In the genomic region with DNA sequence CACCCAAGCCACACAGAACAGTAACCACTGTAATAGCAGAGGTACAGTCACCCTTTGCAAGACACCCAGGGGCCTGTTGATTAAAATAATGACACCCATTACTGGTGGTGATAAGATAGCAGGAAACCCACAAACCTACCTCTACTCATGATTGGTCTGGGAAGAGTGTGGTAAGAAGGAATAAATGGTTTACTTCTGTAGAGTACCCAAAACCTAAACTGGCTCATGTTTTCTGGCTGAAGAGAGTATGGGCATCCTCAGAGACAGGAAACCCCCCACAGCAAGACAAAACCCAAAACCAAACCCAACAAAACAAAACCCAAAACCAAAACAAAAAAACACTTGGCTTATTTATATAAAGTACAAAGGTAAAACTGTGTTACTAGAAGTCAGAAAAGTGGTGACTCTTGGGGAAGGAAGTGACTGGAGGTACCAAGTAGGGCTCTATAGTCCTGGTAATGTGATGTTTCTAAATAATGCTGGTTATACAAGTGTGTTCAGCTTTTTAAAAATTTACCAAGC, we compare ENCODE assay signal across 18 cellular contexts. TPM values are rescaled to one million over a fixed set of nuclear protein-coding genes. Genes with fewer than 3 reads are reported as not detected.
A peak's percentile ranks its signal among the peaks of the same experiment; 100 is the strongest.
DNase-seq lines count a peak whose midpoint lies in the region; ATAC-seq and TF ChIP-seq lines count a peak whose summit lies in the region.
"Had no signal": no experiment of that assay in that cellular context is flagged by ENCODE, and none has a peak within 500 bp of the region (broad histone marks: within the 10 kb centered on the region; RNA-seq: fewer than 3 reads in every experiment).

No MANE protein-coding gene starts in this region.

- no peaks in the 10 kb centered on the region for H3K27me3 Mint-ChIP-seq in activated T-cell treated with anti-CD3 and anti-CD28 coated beads, Interleukin-2, amount 50 U/mL, for 4 hours (ENCODE audit: low read depth)
- H3K27me3 Mint-ChIP-seq in activated naive CD8-positive, alpha-beta T cell treated with anti-CD3 and anti-CD28 coated beads, Interleukin-2, amount 10 ng/mL, durations not matched to agents 7 days and 5 days, result no peaks in the 10 kb centered on the region

- peak overlapping the region; percentile 30 for H3K27ac Mint-ChIP-seq in activated naive CD8-positive, alpha-beta T cell treated with anti-CD3 and anti-CD28 coated beads, Interleukin-2, amount 10 ng/mL, durations not matched to agents 7 days and 5 days
- H3K27ac Mint-ChIP-seq: WTC11 had no signal

- DNase-seq in activated T-cell treated with anti-CD3 and anti-CD28 coated beads, Interleukin-2, amount 50 U/mL, for 4 hours, result no peak
- no peak for DNase-seq in activated T-cell treated with anti-CD3 and anti-CD28 coated beads for 4 hours
- peak; percentile 67 for DNase-seq in Jurkat, Clone E6-1 (ENCODE audit: low read depth, low spot score)
- no peak for DNase-seq in activated naive CD8-positive, alpha-beta T cell treated with anti-CD3 and anti-CD28 coated beads, Interleukin-2, amount 10 ng/mL, durations not matched to agents 7 days and 5 days
- DNase-seq in osteoblast (ENCODE audit: insufficient read length, low spot score, missing footprints), result peak; percentile 36
- DNase-seq in SJCRH30, result no peak
- DNase-seq in ACHN, result no peak
- DNase-seq: DMS79 treated with DMSO at 0.1 percent for 48 hours, foreskin fibroblast, kidney glomerular epithelial cell, MG63, NCI-H1694 treated with DMSO at 0.1 percent for 48 hours, NCI-H446 treated with DMSO at 0.1 percent for 48 hours, occipital lobe, right lobe of liver had no signal

- H3K4me1 Mint-ChIP-seq in activated T-cell treated with anti-CD3 and anti-CD28 coated beads, Interleukin-2, amount 50 U/mL, for 4 hours (ENCODE audit: low read depth), result peaks cover 16% of the 10 kb centered on the region
- H3K4me1 Mint-ChIP-seq in activated naive CD8-positive, alpha-beta T cell treated with anti-CD3 and anti-CD28 coated beads, Interleukin-2, amount 10 ng/mL, durations not matched to agents 7 days and 5 days, result peaks cover 19% of the 10 kb centered on the region
- H3K4me1 Mint-ChIP-seq: WTC11 had no signal

- H3K9me3 ChIP-seq in osteoblast (ENCODE audit: low read depth, low read length) (no peaks in the 10 kb centered on the region), SJCRH30 (replicated peaks) (no peaks in the 10 kb centered on the region)
- H3K9me3 ChIP-seq: MG63, right lobe of liver had no signal

- H3K36me3 ChIP-seq in osteoblast (ENCODE audit: insufficient read depth, low read length) (peaks cover 10% of the 10 kb centered on the region), SJCRH30 (peaks cover 2% of the 10 kb centered on the region; the same call in 1 of the 2 replicates)
- H3K36me3 ChIP-seq: MG63 had no signal

- H3K9me3 Mint-ChIP-seq in activated T-cell treated with anti-CD3 and anti-CD28 coated beads, Interleukin-2, amount 50 U/mL, for 4 hours, result no peaks in the 10 kb centered on the region
- H3K9me3 Mint-ChIP-seq in activated naive CD8-positive, alpha-beta T cell treated with anti-CD3 and anti-CD28 coated beads, Interleukin-2, amount 10 ng/mL, durations not matched to agents 7 days and 5 days, result no peaks in the 10 kb centered on the region
- H3K9me3 Mint-ChIP-seq: WTC11 had no signal

- POLR2A ChIA-PET in activated naive CD8-positive, alpha-beta T cell treated with anti-CD3 and anti-CD28 coated beads, Interleukin-2, amount 10 ng/mL, durations not matched to agents 7 days and 5 days (lab: Charles Lee), result interaction anchor here (0.5 kb wide), 1 partner anchor 153 kb away, joined by 4 read pairs; no protein-coding TSS in a partner anchor

- H3K27ac ChIP-seq in osteoblast (ENCODE audit: low read depth, low read length), result no peak overlapping the region
- no peak overlapping the region for H3K27ac ChIP-seq in SJCRH30
- H3K27ac ChIP-seq: coronary artery, right lobe of liver had no signal

- H3K4me3 ChIP-seq in Jurkat, Clone E6-1 (ENCODE audit: low read length), result no peak overlapping the region
- H3K4me3 ChIP-seq in osteoblast (ENCODE audit: insufficient read depth, low read length) (no peak overlapping the region), SJCRH30 (no peak overlapping the region)
- H3K4me3 ChIP-seq: coronary artery, MG63, right lobe of liver had no signal

- H4K20me1 ChIP-seq in osteoblast (ENCODE audit: insufficient read depth, low read length), result no peaks in the 10 kb centered on the region

- no peaks in the 10 kb centered on the region for H3K4me1 ChIP-seq in osteoblast (ENCODE audit: insufficient read depth, low read length)
- H3K4me1 ChIP-seq in SJCRH30, result no peaks in the 10 kb centered on the region
- H3K4me1 ChIP-seq: right lobe of liver had no signal

- peak; percentile 83 to 89 for ATAC-seq in activated T-cell treated with anti-CD3 and anti-CD28 coated beads, Interleukin-2, amount 50 U/mL, for 4 hours
- ATAC-seq in activated naive CD8-positive, alpha-beta T cell treated with anti-CD3 and anti-CD28 coated beads, Interleukin-2, amount 10 ng/mL, durations not matched to agents 7 days and 5 days (ENCODE audit: low read depth), result peak; percentile 80
- no peak for ATAC-seq in GM21737 (IDR thresholded peaks at IDR 0.05; ENCODE audit: unreplicated experiment)
- ATAC-seq: WTC11 had no signal

- no peak overlapping the region for H2AFZ ChIP-seq in osteoblast (ENCODE audit: low read length)

- H3K36me3 Mint-ChIP-seq in activated T-cell treated with anti-CD3 and anti-CD28 coated beads, Interleukin-2, amount 50 U/mL, for 4 hours (ENCODE audit: insufficient read depth), result peaks cover 11% of the 10 kb centered on the region
- peaks cover 1% of the 10 kb centered on the region for H3K36me3 Mint-ChIP-seq in activated naive CD8-positive, alpha-beta T cell treated with anti-CD3 and anti-CD28 coated beads, Interleukin-2, amount 10 ng/mL, durations not matched to agents 7 days and 5 days
- H3K36me3 Mint-ChIP-seq: WTC11 had no signal

- no peak overlapping the region for H3K4me3 Mint-ChIP-seq in activated T-cell treated with anti-CD3 and anti-CD28 coated beads, Interleukin-2, amount 50 U/mL, for 4 hours
- no peak overlapping the region for H3K4me3 Mint-ChIP-seq in activated naive CD8-positive, alpha-beta T cell treated with anti-CD3 and anti-CD28 coated beads, Interleukin-2, amount 10 ng/mL, durations not matched to agents 7 days and 5 days
- H3K4me3 Mint-ChIP-seq: WTC11 had no signal

- no peaks in the 10 kb centered on the region for H3K27me3 ChIP-seq in osteoblast (ENCODE audit: insufficient read depth, low read length)
- H3K27me3 ChIP-seq in SJCRH30, result no peaks in the 10 kb centered on the region
- H3K27me3 ChIP-seq: MG63, right lobe of liver had no signal

- H3K4me2 ChIP-seq in osteoblast (ENCODE audit: insufficient read depth, low read length), result no peak overlapping the region

- H3K79me2 ChIP-seq in osteoblast (ENCODE audit: insufficient read depth, low read length), result no peaks in the 10 kb centered on the region

- in situ Hi-C loops in ACHN (cut with HindIII; ENCODE audit: low pct_ligation_motif_present, low pct_unique_long_range_greater_than_20kb, low sequenced_read_pairs), result no loop called here

- TF ChIP-seq CTCF in osteoblast (IDR thresholded peaks at IDR 0.05; ENCODE audit: extremely low read depth, low read depth, low read length), result no peak

RNA-seq across cellular contexts. Expression of a gene that starts 15.5 kb away (rescaled TPM):
- 10 to 100 TPM; 32.6 to 39.4 (median 35.4) TPM for total RNA-seq in activated T-cell treated with anti-CD3 and anti-CD28 coated beads, Interleukin-2, amount 50 U/mL, for 4 hours
- polyA plus RNA-seq in Jurkat, Clone E6-1 (2012; ENCODE audit: insufficient read depth, insufficient read length), result 25.7 TPM
- total RNA-seq in activated naive CD8-positive, alpha-beta T cell treated with anti-CD3 and anti-CD28 coated beads, Interleukin-2, amount 10 ng/mL, durations not matched to agents 7 days and 5 days, result 10 to 100 TPM; 24.3 to 26.5 TPM
- 48.0 and 52.5 TPM in 2 replicates for total RNA-seq in osteoblast
- 20.8 and 22.3 TPM in 2 replicates for total RNA-seq in SJCRH30 (2014; rRNA removed; shearing (Covaris generic))

Comparison
In these comparisons a context has a peak if more than half of its experiments do, and no peak if none do; other contexts are left out.
1. DNase-seq: peak in Jurkat, Clone E6-1 (single experiment) and osteoblast (single experiment); none in activated T-cell treated with anti-CD3 and anti-CD28 coated beads, Interleukin-2, amount 50 U/mL, for 4 hours (single experiment), activated T-cell treated with anti-CD3 and anti-CD28 coated beads for 4 hours (single experiment), activated naive CD8-positive, alpha-beta T cell treated with anti-CD3 and anti-CD28 coated beads, Interleukin-2, amount 10 ng/mL, durations not matched to agents 7 days and 5 days (single experiment), SJCRH30 (0 of 2) and ACHN (single experiment).